15 cellular contexts compared by ENCODE assay signal in genomic region chr2:218402491-218402901, GRCh38. TPM values are rescaled to one million over a fixed set of nuclear protein-coding genes. Genes with fewer than 3 reads are reported as not detected.
A peak's percentile ranks its signal among the peaks of the same experiment; 100 is the strongest.
DNase-seq lines count a peak whose midpoint lies in the region; ATAC-seq and TF ChIP-seq lines count a peak whose summit lies in the region.
"Had no signal": no experiment of that assay in that cellular context is flagged by ENCODE, and none has a peak within 500 bp of the region (broad histone marks: within the 10 kb centered on the region; RNA-seq: fewer than 3 reads in every experiment).

No MANE protein-coding gene starts in this region.

- H3K27ac ChIP-seq in fibroblast of lung (ENCODE audit: insufficient read depth, low read length) (no peak overlapping the region), prostate gland (peak overlapping the region; percentile 99 to 100)

- H3K4me3 ChIP-seq in fibroblast of lung (replicated peaks in 1 of 4; ENCODE audit: control extremely low read depth in 1 of 4, insufficient read depth in 1 of 4, low read depth in 3 of 4, low read length in 4 of 4) (no peak overlapping the region), prostate gland (peak overlapping the region in 1 of 2 donors; percentile 99)

- ATAC-seq in HG02973 (IDR thresholded peaks at IDR 0.05; ENCODE audit: unreplicated experiment) (no peak), HG02763 (IDR thresholded peaks at IDR 0.05; ENCODE audit: unreplicated experiment) (no peak)
- ATAC-seq: stimulated activated naive CD8-positive, alpha-beta T cell treated with anti-CD3 and anti-CD28 coated beads, Interleukin-15, Interleukin-2, amounts not matched to agents 100 U/mL and 50 U/mL, for 24 hours had no signal

- H3K4me1 ChIP-seq in fibroblast of lung (ENCODE audit: control insufficient read depth, extremely low read depth, insufficient read depth, low read length) (peaks cover 31% of the 10 kb centered on the region), prostate gland (replicated peaks) (peaks cover 25% of the 10 kb centered on the region)

- H3K27me3 ChIP-seq in fibroblast of lung (ENCODE audit: control insufficient read depth, insufficient read depth, low read length) (no peaks in the 10 kb centered on the region), prostate gland (replicated peaks; ENCODE audit: insufficient read depth) (no peaks in the 10 kb centered on the region)

- TF ChIP-seq POLR2A in prostate gland (IDR thresholded peaks at IDR 0.05): no peak

- no peak overlapping the region for H3K9ac ChIP-seq in fibroblast of lung (ENCODE audit: insufficient read depth, low read length)

- no peaks in the 10 kb centered on the region for H3K9me3 ChIP-seq in fibroblast of lung (ENCODE audit: control insufficient read depth, insufficient read depth, low read depth, low read length)
- no peaks in the 10 kb centered on the region for H3K9me3 ChIP-seq in prostate gland

- peaks cover 19% of the 10 kb centered on the region for H3K36me3 ChIP-seq in fibroblast of lung (ENCODE audit: control insufficient read depth, insufficient read depth, low read length)
- H3K36me3 ChIP-seq in prostate gland: peaks cover 7 to 24% of the 10 kb centered on the region in 2 donors

- WGBS in prostate gland: 52% methylated on average over 8 of the region's 8 CpGs

- no peak overlapping the region for H2AFZ ChIP-seq in fibroblast of lung (ENCODE audit: low read length)

- TF ChIP-seq CTCF in CD14-positive monocyte (IDR thresholded peaks at IDR 0.05) (no peak), HFFc6 (IDR thresholded peaks at IDR 0.05) (no peak), fibroblast of lung (conservative IDR thresholded peaks at IDR 0.05 in 1 of 2, IDR thresholded peaks at IDR 0.05 in 1 of 2; ENCODE audit: low read depth in 1 of 2, low read length in 2 of 2) (no peak), prostate gland (IDR thresholded peaks at IDR 0.05) (no peak), GM10248 (IDR thresholded peaks at IDR 0.05; ENCODE audit: control extremely low read depth, extremely low read depth, low read depth, missing control alignments) (no peak)

- H4K20me1 ChIP-seq in fibroblast of lung (ENCODE audit: control insufficient read depth, extremely low read depth, insufficient read depth, low read length): no peaks in the 10 kb centered on the region

- intact Hi-C loops in CD14-positive monocyte (cut with micrococcal nuclease) (loop anchor here (10.0 kb wide), 2 partner anchors 162 to 272 kb away; partner anchors contain the start of genes CNOT9 (in 1 of the 2), RNF25 (in 1 of the 2), STK36 (in 1 of the 2) and USP37 (in 1 of the 2)), prostate gland (cut with DNase I) (no loop called here)

- H3K79me2 ChIP-seq in fibroblast of lung (ENCODE audit: control insufficient read depth, insufficient read depth, low read length): peaks cover 29% of the 10 kb centered on the region

- peaks cover 68% of the 10 kb centered on the region for H3K4me1 Mint-ChIP-seq in CD14-positive monocyte
- peaks cover 50% of the 10 kb centered on the region for H3K4me1 Mint-ChIP-seq in HFFc6 (ENCODE audit: low read depth)

- H3K27ac Mint-ChIP-seq in CD14-positive monocyte (peak overlapping the region in 2 of 7 donors; percentile 37 to 46), HFFc6 (no peak overlapping the region; the same call in 1 of the 2 replicates)
- H3K27ac Mint-ChIP-seq: progenitor cell of endocrine pancreas had no signal

- POLR2A ChIA-PET in GM10248 (lab: Yijun Ruan, JAX): no interaction called here

- H3K36me3 Mint-ChIP-seq in CD14-positive monocyte (peaks cover 29 to 38% of the 10 kb centered on the region in 2 donors), HFFc6 (ENCODE audit: low read depth) (peaks cover 4% of the 10 kb centered on the region; the same call in 1 of the 2 replicates)

- CTCF ChIA-PET in GM10248 (lab: Yijun Ruan, JAX): no interaction called here

- H3K9me3 Mint-ChIP-seq in CD14-positive monocyte (peaks cover 0 to 4% (median 0%) of the 10 kb centered on the region in 7 donors), HFFc6 (no peaks in the 10 kb centered on the region)

- DNase-seq in CD14-positive monocyte (ENCODE audit: low spot score) (peak; percentile 38), HFFc6 (no peak), fibroblast of lung (ENCODE audit: low read depth in 2 of 2) (no peak), prostate gland (ENCODE audit: low spot score) (no peak), GM10248 (ENCODE audit: extremely low spot score) (no peak), NCI-H2029 treated with DMSO at 0.1 percent for 48 hours (lab: John Stamatoyannopoulos, UW) (no peak)
- DNase-seq: activated T-cell treated with anti-CD3 and anti-CD28 coated beads for 4 hours; IMR-90; NCI-H1436 treated with DMSO at 0.1 percent for 48 hours; NCI-H748 treated with DMSO at 0.1 percent for 48 hours; stimulated activated CD4-positive, alpha-beta T cell treated with anti-CD3 and anti-CD28 coated beads, Interleukin-4, amount 100 ng/mL, for 24 hours; stimulated activated naive CD8-positive, alpha-beta T cell treated with anti-CD3 and anti-CD28 coated beads, Interleukin-15, Interleukin-2, amounts not matched to agents 100 U/mL and 50 U/mL, for 24 hours had no signal

- H3K4me3 Mint-ChIP-seq in CD14-positive monocyte: peak overlapping the region in 1 of 2 donors; percentile 6
- peak overlapping the region; percentile 17 for H3K4me3 Mint-ChIP-seq in HFFc6

- peak overlapping the region; percentile 2 for H3K4me2 ChIP-seq in fibroblast of lung (ENCODE audit: extremely low read depth, insufficient read depth, low read length)

- peaks cover 0 to 2% (median 0%) of the 10 kb centered on the region in 3 donors for H3K27me3 Mint-ChIP-seq in CD14-positive monocyte (ENCODE audit: low read depth in 3 of 3)
- no peaks in the 10 kb centered on the region; the same call in 1 of the 2 replicates for H3K27me3 Mint-ChIP-seq in HFFc6 (ENCODE audit: insufficient read depth)
- H3K27me3 Mint-ChIP-seq: progenitor cell of endocrine pancreas had no signal

RNA-seq across cellular contexts. Expression of gene CTDSP1, which starts 2.8 kb away (rescaled TPM):
- polyA plus RNA-seq in CD14-positive monocyte (10 to 100 TPM; 46.4 to 49.9 TPM), fibroblast of lung (69.6 and 71.6 TPM in 2 replicates)
- total RNA-seq in HFFc6 (2021; fragmentation: NEBNext Ultra II Directional; extraction: Animal tissue kit (Norgen Biotek cat#: 25700)): 10 to 100 TPM; 72.0 to 82.0 (median 75.5) TPM
- total RNA-seq in fibroblast of lung (40.6 and 45.4 TPM in 2 replicates), prostate gland (100 to 1,000 TPM; 145 to 180 TPM)
- polyA plus RNA-seq in fibroblast of lung (2012): 70.4 and 72.5 TPM in 2 replicates
- polyA minus RNA-seq in fibroblast of lung (ENCODE audit: low replicate concordance): 344 and 363 TPM in 2 replicates

RNA-seq across cellular contexts. Expression of gene VIL1, which starts 16.4 kb away (rescaled TPM):
- polyA plus RNA-seq in CD14-positive monocyte: not detected
- total RNA-seq in HFFc6 (2021; fragmentation: NEBNext Ultra II Directional; extraction: Animal tissue kit (Norgen Biotek cat#: 25700)): not detected
- not detected in 2 replicates for total RNA-seq in fibroblast of lung
- not detected in 2 replicates for polyA plus RNA-seq in fibroblast of lung
- polyA plus RNA-seq in fibroblast of lung (2012): not detected in 2 replicates
- polyA minus RNA-seq in fibroblast of lung (ENCODE audit: low replicate concordance): not detected in 2 replicates
- under 1 TPM in 1 of 2 donors, not detected in 1; 0.09 TPM for total RNA-seq in prostate gland
- total RNA-seq: IMR-90 had no signal
- polyA plus RNA-seq: IMR-90 had no signal

RNA-seq across cellular contexts. Expression of gene SLC11A1, which starts 20.4 kb away (rescaled TPM):
- 100 to 1,000 TPM; 184 to 352 TPM for polyA plus RNA-seq in CD14-positive monocyte
- under 1 TPM; 0.05 to 0.16 (median 0.11) TPM for total RNA-seq in HFFc6 (2021; fragmentation: NEBNext Ultra II Directional; extraction: Animal tissue kit (Norgen Biotek cat#: 25700))
- 0.17 and 0.26 TPM in 2 replicates for total RNA-seq in fibroblast of lung
- polyA plus RNA-seq in fibroblast of lung: 0.02 and 0.03 TPM in 2 replicates
- 0.06 and 0.09 TPM in 2 replicates for polyA plus RNA-seq in fibroblast of lung (2012)
- polyA minus RNA-seq in fibroblast of lung (ENCODE audit: low replicate concordance): not detected in 2 replicates
- total RNA-seq in prostate gland: 10 to 100 TPM; 10.8 to 11.4 TPM

RNA-seq across cellular contexts. Expression of gene CATIP, which starts 45.8 kb away (rescaled TPM):
- 1 to 10 TPM; 2.9 to 5.5 TPM for polyA plus RNA-seq in CD14-positive monocyte
- total RNA-seq in HFFc6 (2021; fragmentation: NEBNext Ultra II Directional; extraction: Animal tissue kit (Norgen Biotek cat#: 25700)): not detected
- total RNA-seq in fibroblast of lung: under 0.01 and 0.17 TPM in 2 replicates
- polyA plus RNA-seq in fibroblast of lung: not detected in 2 replicates
- polyA plus RNA-seq in fibroblast of lung (2012): not detected in 2 replicates
- not detected in 2 replicates for polyA minus RNA-seq in fibroblast of lung (ENCODE audit: low replicate concordance)
- 1 to 10 TPM in 1 of 2 donors, not detected in 1; 2.0 TPM for total RNA-seq in prostate gland
- total RNA-seq: IMR-90 had no signal
- polyA plus RNA-seq: IMR-90 had no signal
